1 cellular context compared by ENCODE assay signal in genomic region chr7:128879939-128880746, GRCh38.
A peak's percentile ranks its signal among the peaks of the same experiment; 100 is the strongest.
TF ChIP-seq lines count a peak whose summit lies in the region.

No MANE protein-coding gene starts in this region.

TF ChIP-seq in HepG2, 621 proteins besides CTCF, POLR2A, EP300 and RAD21:
- TF ChIP-seq ZNF614 (CRISPR knock-in tag; IDR thresholded peaks at IDR 0.05; ENCODE audit: borderline replicate concordance) (peak; percentile 24; the same call in 1 of the 2 replicates), ZNF597 (CRISPR knock-in tag; IDR thresholded peaks at IDR 0.05) (no peak), ZNF768 (CRISPR knock-in tag; IDR thresholded peaks at IDR 0.05) (peak; percentile 64; the same call in 1 of the 2 replicates), TIGD3 (CRISPR knock-in tag; IDR thresholded peaks at IDR 0.05; ENCODE audit: borderline replicate concordance) (no peak), KDM3A (CRISPR knock-in tag; IDR thresholded peaks at IDR 0.05; ENCODE audit: low read depth) (peak; percentile 32; the same call in 1 of the 2 replicates), ZNF788 (CRISPR knock-in tag; IDR thresholded peaks at IDR 0.05; ENCODE audit: borderline replicate concordance) (peak; percentile 57; the same call in 1 of the 2 replicates), ZNF687 (CRISPR knock-in tag; IDR thresholded peaks at IDR 0.05) (peak; percentile 59), CHCHD3 (CRISPR knock-in tag; IDR thresholded peaks at IDR 0.05) (no peak), TFAP4 (IDR thresholded peaks at IDR 0.05; ENCODE audit: borderline replicate concordance, low read depth) (peak; percentile 73; the same call in 1 of the 2 replicates), TBX2 (CRISPR knock-in tag; IDR thresholded peaks at IDR 0.05; ENCODE audit: borderline replicate concordance) (0 out of 2 replicates have a peak, but pooled peaks have one; percentile 40), GMEB2 (CRISPR knock-in tag; IDR thresholded peaks at IDR 0.05; ENCODE audit: low read depth) (no peak), HMGXB4 (CRISPR knock-in tag; IDR thresholded peaks at IDR 0.05; ENCODE audit: borderline replicate concordance in 1 of 2, low read depth in 1 of 2) (peak in 1 of 2 experiments; percentile 41; a peak in 2 of 4 replicates), LBX2 (CRISPR knock-in tag; IDR thresholded peaks at IDR 0.05; ENCODE audit: borderline replicate concordance) (0 out of 2 replicates have a peak, but pooled peaks have one; percentile 57), STAG1 (CRISPR knock-in tag; IDR thresholded peaks at IDR 0.05) (peak; percentile 92), ZNF777 (CRISPR knock-in tag; IDR thresholded peaks at IDR 0.05) (peak; percentile 45; the same call in 1 of the 2 replicates), THRA (CRISPR knock-in tag; IDR thresholded peaks at IDR 0.05; ENCODE audit: borderline replicate concordance) (0 out of 2 replicates have a peak, but pooled peaks have one; percentile 24), ZBTB33 (CRISPR knock-in tag; IDR thresholded peaks at IDR 0.05) (peak; percentile 91), ZNF501 (CRISPR knock-in tag; IDR thresholded peaks at IDR 0.05) (0 out of 2 replicates have a peak, but pooled peaks have one; percentile 34), HNF1B (CRISPR knock-in tag; IDR thresholded peaks at IDR 0.05) (0 out of 2 replicates have a peak, but pooled peaks have one; percentile 22), PATZ1 (CRISPR knock-in tag; IDR thresholded peaks at IDR 0.05) (peak; percentile 18; the same call in 1 of the 2 replicates), FOSL2 (CRISPR knock-in tag; IDR thresholded peaks at IDR 0.05) (0 out of 2 replicates have a peak, but pooled peaks have one; percentile 13), MAZ (IDR thresholded peaks at IDR 0.05; ENCODE audit: borderline replicate concordance, low read depth, low read length) (no peak), MAZ (CRISPR knock-in tag; IDR thresholded peaks at IDR 0.05; ENCODE audit: low read depth) (0 out of 2 replicates have a peak, but pooled peaks have one; percentile 66), ZNF292 (CRISPR knock-in tag; IDR thresholded peaks at IDR 0.05; ENCODE audit: borderline replicate concordance, low read depth) (peak; percentile 45; the same call in 1 of the 2 replicates), YY1 (IDR thresholded peaks at IDR 0.05; ENCODE audit: insufficient read depth, insufficient replicate concordance, low read depth, low read length) (no peak), ERF (CRISPR knock-in tag; IDR thresholded peaks at IDR 0.05) (0 out of 2 replicates have a peak, but pooled peaks have one; percentile 25), ZFX (CRISPR knock-in tag; IDR thresholded peaks at IDR 0.05; ENCODE audit: low read depth) (0 out of 2 replicates have a peak, but pooled peaks have one; percentile 9), SALL1 (CRISPR knock-in tag; IDR thresholded peaks at IDR 0.05) (peak; percentile 27; the same call in 1 of the 2 replicates), GABPB1 (CRISPR knock-in tag; IDR thresholded peaks at IDR 0.05) (peak; percentile 31; the same call in 1 of the 2 replicates), FOXO1 (CRISPR knock-in tag; IDR thresholded peaks at IDR 0.05) (0 out of 2 replicates have a peak, but pooled peaks have one; percentile 33), ZNF761 (CRISPR knock-in tag; conservative IDR thresholded peaks at IDR 0.05) (no peak), SMC3 (IDR thresholded peaks at IDR 0.05; ENCODE audit: low read length) (peak; percentile 61), AGO2 (optimal IDR thresholded peaks at IDR 0.05; ENCODE audit: low read depth, low read length) (no peak), ZNF10 (CRISPR knock-in tag; IDR thresholded peaks at IDR 0.05; ENCODE audit: borderline replicate concordance, low read depth) (no peak), DNMT1 (CRISPR knock-in tag; IDR thresholded peaks at IDR 0.05) (no peak), TCF7L2 (IDR thresholded peaks at IDR 0.05; ENCODE audit: low read depth, low read length) (no peak)
